In genomic region chrX:386768-387575, GRCh38 we compare ENCODE assay signal across 8 cellular contexts. TPM values are rescaled to one million over a fixed set of nuclear protein-coding genes. Genes with fewer than 3 reads are reported as not detected.
DNase-seq lines count a peak whose midpoint lies in the region; ATAC-seq, FAIRE-seq and TF ChIP-seq lines count a peak whose summit lies in the region.

Gene PPP2R3B (minus strand): TSS chrX:386907. CDS start chrX:386691, 216 bp downstream.

- H3K36me3 Mint-ChIP-seq in dendritic cell treated with granulocyte-macrophage colony-stimulating factor and Interleukin-4, amounts not matched to agents 40 ng/mL and 50 ng/mL, for 4 days (ENCODE audit: low read depth): peaks cover 6% of the 10 kb centered on the region

- peak; percentile 90 for FAIRE-seq in A549 (lab: Jason Lieb, UNC)

- no peaks in the 10 kb centered on the region for H3K27me3 Mint-ChIP-seq in dendritic cell treated with granulocyte-macrophage colony-stimulating factor and Interleukin-4, amounts not matched to agents 40 ng/mL and 50 ng/mL, for 4 days

- peak; percentile 74 for TF ChIP-seq POLR2A in A549 (IDR thresholded peaks at IDR 0.05; ENCODE audit: low read length)
- peak; percentile 89 for TF ChIP-seq POLR2A in GM19193 (IDR thresholded peaks at IDR 0.05; ENCODE audit: extremely low read depth, insufficient read depth, insufficient read length)
- TF ChIP-seq POLR2A in lower leg skin (IDR thresholded peaks at IDR 0.05): no peak

- peak within 1 kb of the TSS; percentile 96 for H3K4me3 Mint-ChIP-seq in dendritic cell treated with granulocyte-macrophage colony-stimulating factor and Interleukin-4, amounts not matched to agents 40 ng/mL and 50 ng/mL, for 4 days

- H3K4me3 ChIP-seq in A549: peak within 1 kb of the TSS; percentile 93
- H3K4me3 ChIP-seq in lower leg skin (ENCODE audit: low read depth, poor library complexity, severe bottlenecking): peak within 1 kb of the TSS; percentile 75

- under 1% methylated on average over 48 of the region's 102 CpGs for WGBS in A549 (ENCODE audit: missing lambda C conversion rate)
- WGBS in lower leg skin, 2 donors: 0% methylated on average over 30 to 62 of the region's 102 CpGs

- CTCF ChIA-PET in A549 (lab: Yijun Ruan, JAX): no interaction called here

- H3K27ac ChIP-seq in A549: peak within 1 kb of the TSS; percentile 92 to 96

- TF ChIP-seq CTCF in A549 (IDR thresholded peaks at IDR 0.05) (no peak), lower leg skin (IDR thresholded peaks at IDR 0.05) (no peak)

- H3K9me3 ChIP-seq in A549: no peaks in the 10 kb centered on the region

- POLR2A ChIA-PET in A549 (lab: Yijun Ruan, JAX): no interaction called here

- no peak for TF ChIP-seq RAD21 in A549 (conservative IDR thresholded peaks at IDR 0.05 in 1 of 2, IDR thresholded peaks at IDR 0.05 in 1 of 2)

- H3K4me1 Mint-ChIP-seq in dendritic cell treated with granulocyte-macrophage colony-stimulating factor and Interleukin-4, amounts not matched to agents 40 ng/mL and 50 ng/mL, for 4 days (ENCODE audit: low read depth): peaks cover 5% of the 10 kb centered on the region

- H3K4me1 ChIP-seq in A549: peaks cover 12% of the 10 kb centered on the region; the same call in 1 of the 3 replicates

- intact Hi-C loops in dendritic cell treated with granulocyte-macrophage colony-stimulating factor and Interleukin-4, amounts not matched to agents 40 ng/mL and 50 ng/mL, for 4 days (cut with micrococcal nuclease): loop anchor here (1.0 to 5.0 kb wide), 2 partner anchors 69 to 110 kb away; partner anchors contain the start of gene GTPBP6
- intact Hi-C loops in lower leg skin (cut with DNase I; ENCODE audit: low total_unique reads): no loop called here

- ATAC-seq in A549 (peak; percentile 93 to 96), HG03442 (IDR thresholded peaks at IDR 0.05; ENCODE audit: unreplicated experiment) (peak; percentile 96)

- TF ChIP-seq EP300 in A549 (IDR thresholded peaks at IDR 0.05): no peak

- peak within 1 kb of the TSS; percentile 99 for H3K27ac Mint-ChIP-seq in dendritic cell treated with granulocyte-macrophage colony-stimulating factor and Interleukin-4, amounts not matched to agents 40 ng/mL and 50 ng/mL, for 4 days

- H3K9me3 Mint-ChIP-seq in dendritic cell treated with granulocyte-macrophage colony-stimulating factor and Interleukin-4, amounts not matched to agents 40 ng/mL and 50 ng/mL, for 4 days: no peaks in the 10 kb centered on the region

- peak within 1 kb of the TSS; percentile 97 for H3K4me2 ChIP-seq in A549

- DNase-seq in A549 (ENCODE audit: low read depth in 1 of 2, low spot score in 1 of 2) (peak; percentile 99), lower leg skin (ENCODE audit: low spot score in 2 of 2) (peak; percentile 97 to 100), NCI-H1930 (lab: John Stamatoyannopoulos, UW) (no peak)
- DNase-seq in activated CD4-positive, alpha-beta T cell treated with anti-CD3 and anti-CD28 coated beads for 1 hour: peak; percentile 99
- DNase-seq in stimulated activated CD4-positive, alpha-beta T cell treated with anti-CD3 and anti-CD28 coated beads, TNF-alpha, amount 100 ng/mL, for 24 hours (ENCODE audit: low read depth in 3 of 3): peak; percentile 97 to 99 (median 97)

TF ChIP-seq in A549, 52 proteins besides CTCF, POLR2A, EP300 and RAD21:
- no peak for TF ChIP-seq FOSL2 (IDR thresholded peaks at IDR 0.05)
- peak; percentile 59 for TF ChIP-seq FOSL2 (CRISPR knock-in tag; IDR thresholded peaks at IDR 0.05)
- TF ChIP-seq MYC (IDR thresholded peaks at IDR 0.05; ENCODE audit: borderline replicate concordance, low read length): peak; percentile 99
- no peak for TF ChIP-seq CHD2 (IDR thresholded peaks at IDR 0.05; ENCODE audit: low read length, partially characterized antibody)
- no peak for TF ChIP-seq EHF (CRISPR knock-in tag; IDR thresholded peaks at IDR 0.05)
- peak; percentile 69 for TF ChIP-seq KDM5A (IDR thresholded peaks at IDR 0.05)
- TF ChIP-seq FOXS1 (CRISPR knock-in tag; IDR thresholded peaks at IDR 0.05): no peak
- TF ChIP-seq JUNB (IDR thresholded peaks at IDR 0.05): no peak
- TF ChIP-seq MAZ (IDR thresholded peaks at IDR 0.05; ENCODE audit: borderline replicate concordance, low read depth, low read length): no peak
- TF ChIP-seq E2F6 (IDR thresholded peaks at IDR 0.05; ENCODE audit: borderline replicate concordance, low read depth): 0 out of 2 replicates have a peak, but pooled peaks have one; percentile 16
- peak; percentile 72 to 90 for TF ChIP-seq JUN (IDR thresholded peaks at IDR 0.05)
- peak; percentile 99 for TF ChIP-seq PHF8 (IDR thresholded peaks at IDR 0.05; ENCODE audit: borderline replicate concordance, low read depth)
- TF ChIP-seq GATA3 (IDR thresholded peaks at IDR 0.05; ENCODE audit: borderline replicate concordance): peak; percentile 40
- TF ChIP-seq EHMT2 (IDR thresholded peaks at IDR 0.05; ENCODE audit: low read depth): no peak
- TF ChIP-seq MAX (IDR thresholded peaks at IDR 0.05): peak; percentile 97
- no peak for TF ChIP-seq RNF2 (IDR thresholded peaks at IDR 0.05; ENCODE audit: borderline replicate concordance, low read depth)
- TF ChIP-seq TP53 (CRISPR knock-in tag; IDR thresholded peaks at IDR 0.05): peak; percentile 40; the same call in 1 of the 2 replicates
- no peak for TF ChIP-seq KDM1A (IDR thresholded peaks at IDR 0.05; ENCODE audit: low read depth)
- peak; percentile 48; the same call in 1 of the 3 replicates for TF ChIP-seq BCL3 (IDR thresholded peaks at IDR 0.05)
- TF ChIP-seq BHLHE40 (IDR thresholded peaks at IDR 0.05; ENCODE audit: low read depth, low read length): no peak
- TF ChIP-seq USF2 (IDR thresholded peaks at IDR 0.05): peak; percentile 57; the same call in 1 of the 2 replicates
- no peak for TF ChIP-seq ELK1 (IDR thresholded peaks at IDR 0.05; ENCODE audit: low read depth, low read length)
- no peak for TF ChIP-seq ATOH8 (CRISPR knock-in tag; IDR thresholded peaks at IDR 0.05; ENCODE audit: low read depth)
- no peak for TF ChIP-seq NFE2L2 (conservative IDR thresholded peaks at IDR 0.05; ENCODE audit: low read length)
- TF ChIP-seq CHD4 (IDR thresholded peaks at IDR 0.05; ENCODE audit: borderline replicate concordance): no peak
- TF ChIP-seq HOXB13 (CRISPR knock-in tag; IDR thresholded peaks at IDR 0.05; ENCODE audit: low read depth): no peak
- peak in 1 of 2 experiments; percentile 3; a peak in 1 of 4 replicates for TF ChIP-seq CEBPB (IDR thresholded peaks at IDR 0.05)
- TF ChIP-seq RFX5 (IDR thresholded peaks at IDR 0.05): peak; percentile 65
TF ChIP-seq in A549: peak in this region for 13.

RNA-seq across cellular contexts. Expression of gene PPP2R3B, which starts in this region (rescaled TPM):
- polyA plus RNA-seq in A549 (2011; rRNA removed): 12.6 and 13.1 TPM in 2 replicates
- 32.9 and 36.6 TPM in 2 replicates for polyA plus RNA-seq in A549 (2012; cell fraction: cytosol; rRNA removed)
- 130 and 153 TPM in 2 replicates for polyA plus RNA-seq in A549 (2012; cell fraction: nucleus; rRNA removed)
- 24.9 to 29.6 TPM (median 28.8 TPM) in 3 replicates for polyA plus RNA-seq in A549 (2017; fragmentation: RNase III; extraction: RNeasy Plus Mini Kit Qiagen cat#74134 plus additional on column Dnase treatment)
- 35.8 and 47.9 TPM in 2 replicates for polyA minus RNA-seq in A549 (2011; rRNA and poly(A)+ RNA removed)
- 100 to 1,000 TPM in 1 of 4 donors, 10 to 100 TPM in 3; 37.6 to 106 (median 46.6) TPM for total RNA-seq in lower leg skin

Comparison
In these comparisons a context has a peak if more than half of its experiments do, and no peak if none do; other contexts are left out.
1. DNase-seq: peak in A549 (2 of 2), activated CD4-positive, alpha-beta T cell treated with anti-CD3 and anti-CD28 coated beads for 1 hour (single experiment), lower leg skin (2 of 2) and stimulated activated CD4-positive, alpha-beta T cell treated with anti-CD3 and anti-CD28 coated beads, TNF-alpha, amount 100 ng/mL, for 24 hours (3 of 3); none in NCI-H1930 (0 of 2).
2. POLR2A ChIP-seq: peak in A549 (single experiment) and GM19193 (single experiment); none in lower leg skin (0 of 2).